ENCODE assay signal across 21 cellular contexts in genomic region chr18:774811-775210, GRCh38.
"Had no signal": no experiment of that assay in that cellular context is flagged by ENCODE, and none has a peak within 500 bp of the region (broad histone marks: within the 10 kb centered on the region; RNA-seq: fewer than 3 reads in every experiment).

No MANE protein-coding gene starts in this region.

- ATAC-seq: heart left ventricle; left lung; lower lobe of right lung; right cardiac atrium; stimulated activated naive B cell treated with anti-CD40 and anti-IgM and Interleukin-4, amounts not matched to agents 10 μg/mL and 1 μg/mL and 100 μg/mL, for 72 hours; stimulated activated naive CD8-positive, alpha-beta T cell treated with anti-CD3 and anti-CD28 coated beads, Interleukin-15, amount 100 ng/mL, for 72 hours had no signal

- H3K9me3 Mint-ChIP-seq: naive B cell; stimulated activated naive B cell treated with anti-CD40 and anti-IgM and Interleukin-4, amounts not matched to agents 10 μg/mL and 1 μg/mL and 100 μg/mL, for 72 hours; stimulated activated naive CD8-positive, alpha-beta T cell treated with anti-CD3 and anti-CD28 coated beads, Interleukin-15, amount 100 ng/mL, for 72 hours had no signal

- H3K27me3 Mint-ChIP-seq: stimulated activated naive CD8-positive, alpha-beta T cell treated with anti-CD3 and anti-CD28 coated beads, Interleukin-15, amount 100 ng/mL, for 72 hours had no signal

- DNase-seq: central memory CD4-positive, alpha-beta T cell; cortex of kidney; dorsolateral prefrontal cortex; effector CD8-positive, alpha-beta T cell; foreskin melanocyte; heart left ventricle; hippocampal formation; kidney glomerular epithelial cell; left lung; lower lobe of right lung; mesenchymal stem cell; midbrain; naive B cell; right cardiac atrium; spleen; stimulated activated CD4-positive, alpha-beta T cell treated with anti-CD3 and anti-CD28 coated beads, Interleukin-15, amount 100 ng/mL, for 24 hours; stimulated activated CD4-positive, alpha-beta T cell treated with anti-CD3 and anti-CD28 coated beads, Interleukin-1b, Interleukin-23, amount 100 ng/mL, for 48 hours; stimulated activated CD4-positive, alpha-beta T cell treated with anti-CD3 and anti-CD28 coated beads, Interleukin-4, amount 100 ng/mL, for 4 hours; stimulated activated naive B cell treated with anti-CD40 and anti-IgM and Interleukin-4, amounts not matched to agents 10 μg/mL and 1 μg/mL and 100 μg/mL, for 72 hours; stimulated activated naive CD8-positive, alpha-beta T cell treated with anti-CD3 and anti-CD28 coated beads, Interleukin-15, amount 100 ng/mL, for 72 hours; testis had no signal

- H3K4me1 Mint-ChIP-seq: naive B cell; stimulated activated naive B cell treated with anti-CD40 and anti-IgM and Interleukin-4, amounts not matched to agents 10 μg/mL and 1 μg/mL and 100 μg/mL, for 72 hours had no signal

- H3K36me3 Mint-ChIP-seq: naive B cell; stimulated activated naive B cell treated with anti-CD40 and anti-IgM and Interleukin-4, amounts not matched to agents 10 μg/mL and 1 μg/mL and 100 μg/mL, for 72 hours had no signal

- H3K4me3 Mint-ChIP-seq: naive B cell; stimulated activated naive B cell treated with anti-CD40 and anti-IgM and Interleukin-4, amounts not matched to agents 10 μg/mL and 1 μg/mL and 100 μg/mL, for 72 hours; stimulated activated naive CD8-positive, alpha-beta T cell treated with anti-CD3 and anti-CD28 coated beads, Interleukin-15, amount 100 ng/mL, for 72 hours had no signal

- H3K27ac Mint-ChIP-seq: stimulated activated naive B cell treated with anti-CD40 and anti-IgM and Interleukin-4, amounts not matched to agents 10 μg/mL and 1 μg/mL and 100 μg/mL, for 72 hours; stimulated activated naive CD8-positive, alpha-beta T cell treated with anti-CD3 and anti-CD28 coated beads, Interleukin-15, amount 100 ng/mL, for 72 hours had no signal
